10 cellular contexts compared by ENCODE assay signal in the genomic region with DNA sequence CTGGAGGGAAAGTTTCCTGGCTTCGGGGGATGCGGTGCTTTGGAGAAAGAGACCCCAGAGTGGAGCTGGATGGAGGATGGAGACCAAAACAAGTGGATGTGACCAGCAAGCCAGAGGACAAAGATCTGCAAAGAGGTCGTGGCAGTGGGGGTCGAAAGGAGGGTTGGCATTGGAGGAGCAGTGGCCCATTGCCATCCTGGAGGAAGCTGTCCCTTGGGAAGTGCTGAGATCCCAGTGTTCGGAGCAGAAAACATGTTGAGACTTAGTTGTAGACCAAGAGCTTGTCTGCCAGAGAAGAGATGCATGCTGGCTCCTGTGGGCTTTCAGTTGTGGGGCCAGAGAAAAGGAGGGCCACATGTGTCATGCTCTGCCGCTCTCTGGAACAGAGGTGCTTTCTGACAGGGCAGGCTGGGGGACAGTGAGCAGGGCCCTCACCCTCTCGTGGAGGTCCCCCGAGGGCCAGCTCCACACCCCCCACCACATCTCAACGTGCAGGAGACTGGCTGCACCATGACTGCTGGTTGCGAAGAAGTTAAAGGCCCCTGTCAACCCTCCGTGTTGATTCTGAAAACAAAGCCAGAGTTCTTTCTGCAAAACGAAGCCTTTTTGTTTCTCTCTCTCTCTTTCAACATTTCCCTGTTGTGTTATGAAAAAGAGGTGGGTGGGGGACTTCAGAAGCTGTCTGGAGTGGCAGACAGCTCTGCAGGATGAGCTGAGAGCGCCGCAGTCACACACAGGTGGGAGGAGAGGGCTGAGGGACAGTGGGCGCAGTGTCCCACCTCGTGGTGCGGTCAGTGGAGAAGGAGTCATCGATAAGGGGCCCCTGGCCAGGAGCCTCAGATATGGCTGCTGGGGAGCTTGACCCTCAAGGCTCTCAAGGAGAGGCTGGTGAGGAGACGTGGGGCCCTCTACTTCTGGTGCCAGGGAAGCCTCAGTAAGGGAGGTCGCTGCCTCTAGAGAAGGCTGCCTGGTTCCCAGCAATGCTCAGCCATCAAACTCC.
DNase-seq lines count a peak whose midpoint lies in the region; ATAC-seq and TF ChIP-seq lines count a peak whose summit lies in the region.
"Had no signal": no experiment of that assay in that cellular context is flagged by ENCODE, and none has a peak within 500 bp of the region (broad histone marks: within the 10 kb centered on the region; RNA-seq: fewer than 3 reads in every experiment).

No MANE protein-coding gene starts in this region.

- no peak overlapping the region for H2BK12ac ChIP-seq in H9 (ENCODE audit: insufficient read length, low read depth, low read length)

- in situ Hi-C loops in ACHN (cut with HindIII; ENCODE audit: low pct_ligation_motif_present, low pct_unique_long_range_greater_than_20kb, low sequenced_read_pairs) = no loop called here

- peak overlapping the region in 7 of 10 donors; percentile 7 to 71 (median 62) for H3K4me3 Mint-ChIP-seq in naive thymus-derived CD8-positive, alpha-beta T cell
- H3K4me3 Mint-ChIP-seq in H9 = no peak overlapping the region

- H3K4me1 ChIP-seq in suprapubic skin (no peaks in the 10 kb centered on the region), H9 (ENCODE audit: insufficient read depth, low read length) (no peaks in the 10 kb centered on the region; the same call in 1 of the 2 replicates)

- peak overlapping the region in 8 of 10 donors; percentile 8 to 81 (median 36) for H3K27ac Mint-ChIP-seq in naive thymus-derived CD8-positive, alpha-beta T cell
- peak overlapping the region in 1 of 3 experiments; percentile 87; a peak in 4 of 7 replicates for H3K27ac Mint-ChIP-seq in H9

- peaks cover 13% of the 10 kb centered on the region for H3K27me3 ChIP-seq in suprapubic skin
- no peaks in the 10 kb centered on the region for H3K27me3 ChIP-seq in H9 (ENCODE audit: insufficient read depth, low read length)

- no peak overlapping the region for H2BK5ac ChIP-seq in H9 (ENCODE audit: insufficient read length, low read length)

- H3K79me1 ChIP-seq in H9 (ENCODE audit: insufficient read depth, low read depth, low read length, poor library complexity, severe bottlenecking) = no peaks in the 10 kb centered on the region

- H3K4me1 Mint-ChIP-seq in naive thymus-derived CD8-positive, alpha-beta T cell = peaks cover 12 to 28% (median 27%) of the 10 kb centered on the region in 4 donors
- peaks cover 0 to 5% of the 10 kb centered on the region in 2 experiments; a peak in 2 of 4 replicates for H3K4me1 Mint-ChIP-seq in H9

- no peak overlapping the region for H3T11ph ChIP-seq in H9 (ENCODE audit: low read length)

- no peak overlapping the region for H3K4me3 ChIP-seq in suprapubic skin

- no peaks in the 10 kb centered on the region for H3K9me3 Mint-ChIP-seq in naive thymus-derived CD8-positive, alpha-beta T cell
- 0 out of 5 replicates have a peak, but pooled peaks cover 0 to 1% of the 10 kb centered on the region in 2 experiments for H3K9me3 Mint-ChIP-seq in H9

- no peak overlapping the region for H3K23ac ChIP-seq in H9 (ENCODE audit: insufficient read length, low read depth, low read length)

- H3K36me3 ChIP-seq in suprapubic skin = no peaks in the 10 kb centered on the region

- H4K5ac ChIP-seq in H9 (ENCODE audit: insufficient read length, low read depth, low read length) = no peak overlapping the region

- H2BK15ac ChIP-seq in H9 (ENCODE audit: low read depth, low read length) = no peak overlapping the region

- peak in 1 of 10 donors; percentile 5 for DNase-seq in naive thymus-derived CD8-positive, alpha-beta T cell
- DNase-seq in suprapubic skin (ENCODE audit: low spot score in 2 of 2) (no peak), ACHN (no peak), H9 (no peak)
- DNase-seq: activated CD4-positive, CD25-positive, alpha-beta regulatory T cell; DND-41; NCI-H146 had no signal

- no peak for TF ChIP-seq POLR2A in suprapubic skin (IDR thresholded peaks at IDR 0.05)

- H3K18ac ChIP-seq in H9 (ENCODE audit: insufficient read length, low read depth, low read length) = no peak overlapping the region

- no peak overlapping the region for H4K91ac ChIP-seq in H9 (ENCODE audit: insufficient read length, low read depth, low read length)

- H3K4me2 ChIP-seq in H9 (ENCODE audit: insufficient read depth, insufficient read length, low read length) = no peak overlapping the region

- H3K27ac ChIP-seq in suprapubic skin = no peak overlapping the region
- no peak overlapping the region for H3K27ac ChIP-seq in H9 (ENCODE audit: insufficient read length, low read depth, low read length)

- 76% methylated on average over 15 of the region's 20 CpGs for WGBS in suprapubic skin
- WGBS in H9 (ENCODE audit: extremely low coverage, insufficient read length, low lambda C conversion rate) = no CpG with 5 or more reads among the region's 20 CpGs

- peaks cover 0 to 6% (median 0%) of the 10 kb centered on the region in 5 donors for H3K27me3 Mint-ChIP-seq in naive thymus-derived CD8-positive, alpha-beta T cell
- peaks cover 3% of the 10 kb centered on the region for H3K27me3 Mint-ChIP-seq in H9 (ENCODE audit: low read depth)

- no peak overlapping the region for H2AK5ac ChIP-seq in H9 (ENCODE audit: insufficient read length, low read length)

- H3K9ac ChIP-seq in H9 (ENCODE audit: extremely low read depth, insufficient read length, low read length) = no peak overlapping the region

- POLR2A ChIA-PET in naive thymus-derived CD8-positive, alpha-beta T cell (lab: Charles Lee) = no interaction called here

- H2BK20ac ChIP-seq in H9 (ENCODE audit: low read depth, low read length, poor library complexity, severe bottlenecking) = no peak overlapping the region

- no peak overlapping the region for H3K4ac ChIP-seq in H9 (ENCODE audit: low read depth, low read length)

- no peaks in the 10 kb centered on the region for H3K23me2 ChIP-seq in H9 (ENCODE audit: insufficient read length, low read depth, low read length, poor library complexity, severe bottlenecking)

- no peak overlapping the region for H3K56ac ChIP-seq in H9 (ENCODE audit: insufficient read length, low read depth, low read length)

- TF ChIP-seq CTCF in suprapubic skin (IDR thresholded peaks at IDR 0.05) (no peak), H9 (conservative IDR thresholded peaks at IDR 0.05) (no peak)

- H3K9me3 ChIP-seq in suprapubic skin (no peaks in the 10 kb centered on the region), H9 (ENCODE audit: control insufficient read depth, low read depth, low read length) (no peaks in the 10 kb centered on the region)

- H4K8ac ChIP-seq in H9 (replicated peaks; ENCODE audit: insufficient read length, low read depth, low read length) = no peak overlapping the region

- H2BK120ac ChIP-seq in H9 (ENCODE audit: low read depth, low read length, poor library complexity, severe bottlenecking) = no peak overlapping the region

- no peaks in the 10 kb centered on the region for H3K36me3 Mint-ChIP-seq in naive thymus-derived CD8-positive, alpha-beta T cell
- peaks cover 0 to 4% (median 2%) of the 10 kb centered on the region in 3 experiments; a peak in 3 of 7 replicates for H3K36me3 Mint-ChIP-seq in H9 (ENCODE audit: insufficient read depth in 1 of 3, low read depth in 3 of 3)

- H3K79me2 ChIP-seq in H9 (ENCODE audit: insufficient read depth, low read length) = no peaks in the 10 kb centered on the region

- H2AFZ ChIP-seq in H9 (ENCODE audit: low read length) = no peak overlapping the region

- H3K14ac ChIP-seq in H9 (ENCODE audit: insufficient read depth, low read length) = no peak overlapping the region

- H4K20me1 ChIP-seq in H9 (ENCODE audit: control insufficient read depth, insufficient read depth, insufficient read length) = no peaks in the 10 kb centered on the region

- no peak for TF ChIP-seq EP300 in suprapubic skin (IDR thresholded peaks at IDR 0.05)

- ATAC-seq in GM18511 (IDR thresholded peaks at IDR 0.05; ENCODE audit: unreplicated experiment) = peak; percentile 69
- peak; percentile 57 for ATAC-seq in GM21360 (IDR thresholded peaks at IDR 0.05; ENCODE audit: unreplicated experiment)
- peak; percentile 44 for ATAC-seq in HG03520 (IDR thresholded peaks at IDR 0.05; ENCODE audit: unreplicated experiment)
- ATAC-seq in naive thymus-derived CD8-positive, alpha-beta T cell = peak; percentile 52 to 70

Comparison
In these comparisons a context has a peak if more than half of its experiments do, and no peak if none do; other contexts are left out.
1. H3K4me3 Mint-ChIP-seq: peak in naive thymus-derived CD8-positive, alpha-beta T cell (7 of 10); none in H9 (0 of 2).
2. Peak in every context shown above with its lines, with median percentiles within 50 percentile points of each other: ATAC-seq.